Comparison of ENCODE assay signal across 17 cellular contexts in genomic region chr20:3839328-3839727, GRCh38.
DNase-seq lines count a peak whose midpoint lies in the region; ATAC-seq and TF ChIP-seq lines count a peak whose summit lies in the region.
"Had no signal": no experiment of that assay in that cellular context is flagged by ENCODE, and none has a peak within 500 bp of the region (broad histone marks: within the 10 kb centered on the region; RNA-seq: fewer than 3 reads in every experiment).

No MANE protein-coding gene starts in this region.

- H3K27me3 ChIP-seq in BLaER1, result no peaks in the 10 kb centered on the region
- H3K27me3 ChIP-seq: stomach, vagina had no signal

- H3K36me3 ChIP-seq in BLaER1, result no peaks in the 10 kb centered on the region
- H3K36me3 ChIP-seq: vagina had no signal

- no peaks in the 10 kb centered on the region for H3K9me3 Mint-ChIP-seq in T-helper 1 cell treated with Interleukin-12 subunit alpha and Interleukin-12 subunit beta and Interleukin-4 antibody, amounts not matched to agents 30 μg/mL and 1 μg/mL, for 36 hours
- H3K9me3 Mint-ChIP-seq: activated B cell treated with CpG ODN at 0.5 μM for 24 hours had no signal

- H3K27ac Mint-ChIP-seq in T-helper 1 cell treated with Interleukin-12 subunit alpha and Interleukin-12 subunit beta and Interleukin-4 antibody, amounts not matched to agents 30 μg/mL and 1 μg/mL, for 36 hours, result peak overlapping the region; percentile 21
- H3K27ac Mint-ChIP-seq: activated B cell treated with CpG ODN at 0.5 μM for 24 hours; activated naive CD8-positive, alpha-beta T cell had no signal

- no peak overlapping the region for H3K4me3 ChIP-seq in BLaER1
- H3K4me3 ChIP-seq: psoas muscle, stomach, vagina had no signal

- CTCF ChIA-PET in GM10248 (lab: Yijun Ruan, JAX), result interaction anchor here (0.6 to 2.2 kb wide), 5 partner anchors 11 to 71 kb away, joined by 3 to 8 read pairs (median 3); partner anchors contain the start of genes ADISSP and AP5S1

- peaks cover 13% of the 10 kb centered on the region for H3K4me1 Mint-ChIP-seq in T-helper 1 cell treated with Interleukin-12 subunit alpha and Interleukin-12 subunit beta and Interleukin-4 antibody, amounts not matched to agents 30 μg/mL and 1 μg/mL, for 36 hours (ENCODE audit: low read depth)
- H3K4me1 Mint-ChIP-seq: activated B cell treated with CpG ODN at 0.5 μM for 24 hours had no signal

- peak overlapping the region; percentile 93 for H3K27ac ChIP-seq in BLaER1
- H3K27ac ChIP-seq: psoas muscle, stomach, vagina had no signal

- POLR2A ChIA-PET in GM10248 (lab: Yijun Ruan, JAX), result no interaction called here

- ATAC-seq in GM21576 (IDR thresholded peaks at IDR 0.05; ENCODE audit: unreplicated experiment), result no peak
- ATAC-seq: psoas muscle, SK-N-SH treated with all-trans-retinoic acid at 6 μM for 48 hours had no signal

- peak overlapping the region; percentile 75 for H3K9ac ChIP-seq in BLaER1

- peak overlapping the region; percentile 84 for H3K4me2 ChIP-seq in BLaER1

- TF ChIP-seq CTCF in GM10248 (IDR thresholded peaks at IDR 0.05; ENCODE audit: control extremely low read depth, extremely low read depth, low read depth, missing control alignments) (no peak), GM13977 (IDR thresholded peaks at IDR 0.05; ENCODE audit: extremely low read depth, insufficient read depth, missing control alignments) (no peak)

- peaks cover 34% of the 10 kb centered on the region for H3K4me1 ChIP-seq in BLaER1
- H3K4me1 ChIP-seq: psoas muscle, vagina had no signal

- H4K20me1 ChIP-seq in BLaER1, result no peaks in the 10 kb centered on the region

- H3K27me3 Mint-ChIP-seq in T-helper 1 cell treated with Interleukin-12 subunit alpha and Interleukin-12 subunit beta and Interleukin-4 antibody, amounts not matched to agents 30 μg/mL and 1 μg/mL, for 36 hours (ENCODE audit: low read depth), result no peaks in the 10 kb centered on the region
- H3K27me3 Mint-ChIP-seq: activated B cell treated with CpG ODN at 0.5 μM for 24 hours; activated naive CD8-positive, alpha-beta T cell had no signal

- H3K4me3 Mint-ChIP-seq in T-helper 1 cell treated with Interleukin-12 subunit alpha and Interleukin-12 subunit beta and Interleukin-4 antibody, amounts not matched to agents 30 μg/mL and 1 μg/mL, for 36 hours, result no peak overlapping the region
- H3K4me3 Mint-ChIP-seq: activated B cell treated with CpG ODN at 0.5 μM for 24 hours; activated naive CD8-positive, alpha-beta T cell had no signal

- DNase-seq in GM10248 (ENCODE audit: extremely low spot score) (peak; percentile 15), islet precursor cell (peak; percentile 68), NCI-H2196 treated with DMSO at 0.1 percent for 48 hours (lab: John Stamatoyannopoulos, UW; ENCODE audit: unreplicated experiment) (no peak), cortex of kidney (lab: John Stamatoyannopoulos, UW) (no peak), GM13977 (ENCODE audit: low spot score) (no peak)
- DNase-seq: activated B cell treated with CpG ODN at 0.5 μM for 24 hours; effector CD4-positive, alpha-beta T cell; NCI-H187; psoas muscle; stimulated activated CD4-positive, alpha-beta T cell treated with anti-CD3 and anti-CD28 coated beads, Interleukin-15, amount 100 ng/mL, for 24 hours; stomach had no signal

- no peaks in the 10 kb centered on the region for H3K9me3 ChIP-seq in BLaER1
- H3K9me3 ChIP-seq: psoas muscle, stomach, vagina had no signal

- peaks cover 3% of the 10 kb centered on the region for H3K36me3 Mint-ChIP-seq in T-helper 1 cell treated with Interleukin-12 subunit alpha and Interleukin-12 subunit beta and Interleukin-4 antibody, amounts not matched to agents 30 μg/mL and 1 μg/mL, for 36 hours (ENCODE audit: low read depth)
- H3K36me3 Mint-ChIP-seq: activated naive CD8-positive, alpha-beta T cell had no signal

- in situ Hi-C loops in GM13977 (cut with MboI; ENCODE audit: low pct_unique_long_range_greater_than_20kb, low sequenced_read_pairs, unreplicated experiment), result no loop called here

Comparison
In these comparisons a context has a peak if more than half of its experiments do, and no peak if none do; other contexts are left out.
1. DNase-seq: peak in GM10248 (single experiment) and islet precursor cell (single experiment); none in NCI-H2196 treated with DMSO at 0.1 percent for 48 hours (single experiment), cortex of kidney (single experiment) and GM13977 (single experiment).